In the genomic region with DNA sequence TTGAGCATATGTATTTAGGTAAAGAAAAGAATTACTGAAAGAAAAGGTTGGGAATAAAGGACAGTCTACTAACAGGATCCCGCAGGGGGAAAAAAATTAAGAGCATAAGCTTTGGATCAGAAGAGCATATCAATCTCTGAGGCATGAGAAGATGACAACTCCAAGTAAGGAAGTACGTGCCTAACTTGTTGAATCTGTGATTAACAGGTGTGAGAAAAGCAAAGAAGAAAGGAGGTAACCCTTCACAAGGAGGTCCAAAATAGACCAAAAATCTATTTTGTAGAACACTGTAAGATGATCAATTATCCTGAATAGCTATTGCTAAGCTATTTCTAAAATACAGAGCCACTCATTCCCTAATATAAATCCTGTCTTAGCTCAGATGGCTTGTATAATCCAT, we compare ENCODE assay signal across 21 cellular contexts.
"Had no signal": no experiment of that assay in that cellular context is flagged by ENCODE, and none has a peak within 500 bp of the region (broad histone marks: within the 10 kb centered on the region; RNA-seq: fewer than 3 reads in every experiment).

No MANE protein-coding gene starts in this region.

- ATAC-seq: gastrocnemius medialis; left cardiac atrium; left ventricle myocardium superior; lower lobe of right lung; natural killer cell; sciatic nerve; stimulated activated memory B cell treated with anti-CD40 and anti-IgM and Interleukin-4, amounts not matched to agents 10 μg/mL and 1 μg/mL and 100 μg/mL, for 72 hours; stimulated activated naive CD8-positive, alpha-beta T cell treated with anti-CD3 and anti-CD28 coated beads, Interleukin-15, Interleukin-2, amounts not matched to agents 100 U/mL and 50 U/mL, for 24 hours had no signal

- DNase-seq: cortex of kidney; foreskin fibroblast; gastrocnemius medialis; head of caudate nucleus; left cardiac atrium; left ventricle myocardium superior; lower lobe of right lung; natural killer cell; stimulated activated CD4-positive, alpha-beta T cell treated with anti-CD3 and anti-CD28 coated beads, Interleukin-2, amount 100 ng/mL, for 24 hours; stimulated activated CD4-positive, alpha-beta T cell treated with anti-CD3 and anti-CD28 coated beads, Interleukin-4, amount 100 ng/mL, for 24 hours; stimulated activated naive CD8-positive, alpha-beta T cell treated with anti-CD3 and anti-CD28 coated beads, Interleukin-15, Interleukin-2, amounts not matched to agents 100 U/mL and 50 U/mL, for 24 hours; substantia nigra; testis; tibial artery had no signal

- H3K36me3 ChIP-seq: gastrocnemius medialis, prostate gland, right atrium auricular region, tibial artery had no signal

- H3K36me3 Mint-ChIP-seq: natural killer cell, type B pancreatic cell had no signal

- H3K4me3 ChIP-seq: gastrocnemius medialis, lower lobe of right lung, prostate gland, right atrium auricular region, testis, tibial artery had no signal

- H3K27me3 Mint-ChIP-seq: stimulated activated memory B cell treated with anti-CD40 and anti-IgM and Interleukin-4, amounts not matched to agents 10 μg/mL and 1 μg/mL and 100 μg/mL, for 72 hours; type B pancreatic cell had no signal

- H3K4me3 Mint-ChIP-seq: natural killer cell; stimulated activated memory B cell treated with anti-CD40 and anti-IgM and Interleukin-4, amounts not matched to agents 10 μg/mL and 1 μg/mL and 100 μg/mL, for 72 hours; type B pancreatic cell had no signal

- H3K27ac Mint-ChIP-seq: stimulated activated memory B cell treated with anti-CD40 and anti-IgM and Interleukin-4, amounts not matched to agents 10 μg/mL and 1 μg/mL and 100 μg/mL, for 72 hours; type B pancreatic cell had no signal

- H3K9me3 ChIP-seq: gastrocnemius medialis, lower lobe of right lung, neutrophil, prostate gland, right atrium auricular region, testis, tibial artery had no signal

- H3K9me3 Mint-ChIP-seq: natural killer cell; stimulated activated memory B cell treated with anti-CD40 and anti-IgM and Interleukin-4, amounts not matched to agents 10 μg/mL and 1 μg/mL and 100 μg/mL, for 72 hours; type B pancreatic cell had no signal

- H3K4me1 ChIP-seq: parathyroid adenoma, prostate gland, testis had no signal

- H3K27me3 ChIP-seq: gastrocnemius medialis, neutrophil, right atrium auricular region, testis, tibial artery had no signal

- H3K27ac ChIP-seq: gastrocnemius medialis, lower lobe of right lung, neutrophil, parathyroid adenoma, prostate gland, right atrium auricular region, testis, tibial artery had no signal
